In the genomic region with DNA sequence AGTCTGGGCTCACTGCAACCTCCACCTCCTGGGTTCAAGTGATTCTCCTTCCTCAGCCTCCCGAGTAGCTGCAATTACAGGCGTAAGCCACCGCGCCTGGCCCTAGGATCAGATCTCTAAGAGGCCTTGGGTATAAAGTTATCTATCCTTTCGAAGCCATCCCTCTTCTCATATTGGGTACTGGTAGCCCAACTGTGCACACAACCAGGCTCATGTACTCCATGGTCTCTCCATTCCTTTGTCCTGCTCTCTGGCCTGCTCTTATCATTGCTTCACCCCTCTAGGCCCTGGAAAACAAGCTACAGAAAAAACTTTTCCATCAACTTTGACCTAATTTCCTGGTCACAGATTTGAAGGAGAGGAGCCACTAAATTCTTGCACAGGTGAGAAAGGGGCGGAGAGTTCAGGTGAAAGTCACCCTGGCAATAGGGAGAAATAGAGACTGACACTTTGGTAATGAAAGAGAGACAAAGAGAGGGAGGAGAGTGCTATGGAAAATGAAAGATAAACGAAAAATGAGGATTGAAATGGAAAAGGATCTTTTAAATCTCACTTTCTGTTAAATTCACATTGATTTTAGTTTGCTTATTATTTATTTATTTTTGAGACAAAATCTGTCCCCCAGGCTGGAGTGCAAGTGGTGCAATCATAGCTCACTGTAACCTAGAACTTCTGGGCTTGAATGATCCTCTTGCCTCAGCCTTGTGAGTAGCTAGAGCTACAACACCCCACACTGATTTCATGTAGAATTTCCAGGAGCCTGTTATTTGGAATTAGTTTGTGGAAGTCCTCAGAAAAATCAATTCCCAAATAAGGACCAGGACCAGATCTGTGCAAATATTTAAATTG, we compare ENCODE assay signal across 1 cellular context.
TF ChIP-seq lines count a peak whose summit lies in the region.

No MANE protein-coding gene starts in this region.

TF ChIP-seq in K562, 482 proteins besides CTCF, POLR2A, EP300 and RAD21 (continued from another document and continues in another):
- no peak for TF ChIP-seq C11orf30 (IDR thresholded peaks at IDR 0.05; ENCODE audit: low read depth)
- TF ChIP-seq IFI16 (CRISPR knock-in tag; IDR thresholded peaks at IDR 0.05): no peak
- no peak for TF ChIP-seq RBM17 (IDR thresholded peaks at IDR 0.05; ENCODE audit: borderline replicate concordance, low read depth, low read length)
- TF ChIP-seq, protein P1, sequence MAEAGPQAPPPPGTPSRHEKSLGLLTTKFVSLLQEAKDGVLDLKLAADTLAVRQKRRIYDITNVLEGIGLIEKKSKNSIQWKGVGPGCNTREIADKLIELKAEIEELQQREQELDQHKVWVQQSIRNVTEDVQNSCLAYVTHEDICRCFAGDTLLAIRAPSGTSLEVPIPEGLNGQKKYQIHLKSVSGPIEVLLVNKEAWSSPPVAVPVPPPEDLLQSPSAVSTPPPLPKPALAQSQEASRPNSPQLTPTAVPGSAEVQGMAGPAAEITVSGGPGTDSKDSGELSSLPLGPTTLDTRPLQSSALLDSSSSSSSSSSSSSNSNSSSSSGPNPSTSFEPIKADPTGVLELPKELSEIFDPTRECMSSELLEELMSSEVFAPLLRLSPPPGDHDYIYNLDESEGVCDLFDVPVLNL (CRISPR knock-in tag; IDR thresholded peaks at IDR 0.05; ENCODE audit: low read depth): no peak
- TF ChIP-seq, protein P2, sequence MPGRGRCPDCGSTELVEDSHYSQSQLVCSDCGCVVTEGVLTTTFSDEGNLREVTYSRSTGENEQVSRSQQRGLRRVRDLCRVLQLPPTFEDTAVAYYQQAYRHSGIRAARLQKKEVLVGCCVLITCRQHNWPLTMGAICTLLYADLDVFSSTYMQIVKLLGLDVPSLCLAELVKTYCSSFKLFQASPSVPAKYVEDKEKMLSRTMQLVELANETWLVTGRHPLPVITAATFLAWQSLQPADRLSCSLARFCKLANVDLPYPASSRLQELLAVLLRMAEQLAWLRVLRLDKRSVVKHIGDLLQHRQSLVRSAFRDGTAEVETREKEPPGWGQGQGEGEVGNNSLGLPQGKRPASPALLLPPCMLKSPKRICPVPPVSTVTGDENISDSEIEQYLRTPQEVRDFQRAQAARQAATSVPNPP (IDR thresholded peaks at IDR 0.05; ENCODE audit: borderline replicate concordance, insufficient read depth, insufficient read length): no peak
- peak; percentile 88 for TF ChIP-seq KLF10 (CRISPR knock-in tag; IDR thresholded peaks at IDR 0.05)
- no peak for TF ChIP-seq CREB1 (IDR thresholded peaks at IDR 0.05)
- TF ChIP-seq CREB1 (CRISPR knock-in tag; IDR thresholded peaks at IDR 0.05): 0 out of 2 replicates have a peak, but pooled peaks have one; percentile 21
- TF ChIP-seq, protein P3, sequence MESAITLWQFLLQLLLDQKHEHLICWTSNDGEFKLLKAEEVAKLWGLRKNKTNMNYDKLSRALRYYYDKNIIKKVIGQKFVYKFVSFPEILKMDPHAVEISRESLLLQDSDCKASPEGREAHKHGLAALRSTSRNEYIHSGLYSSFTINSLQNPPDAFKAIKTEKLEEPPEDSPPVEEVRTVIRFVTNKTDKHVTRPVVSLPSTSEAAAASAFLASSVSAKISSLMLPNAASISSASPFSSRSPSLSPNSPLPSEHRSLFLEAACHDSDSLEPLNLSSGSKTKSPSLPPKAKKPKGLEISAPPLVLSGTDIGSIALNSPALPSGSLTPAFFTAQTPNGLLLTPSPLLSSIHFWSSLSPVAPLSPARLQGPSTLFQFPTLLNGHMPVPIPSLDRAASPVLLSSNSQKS (CRISPR knock-in tag; IDR thresholded peaks at IDR 0.05): no peak
- TF ChIP-seq, protein P4, sequence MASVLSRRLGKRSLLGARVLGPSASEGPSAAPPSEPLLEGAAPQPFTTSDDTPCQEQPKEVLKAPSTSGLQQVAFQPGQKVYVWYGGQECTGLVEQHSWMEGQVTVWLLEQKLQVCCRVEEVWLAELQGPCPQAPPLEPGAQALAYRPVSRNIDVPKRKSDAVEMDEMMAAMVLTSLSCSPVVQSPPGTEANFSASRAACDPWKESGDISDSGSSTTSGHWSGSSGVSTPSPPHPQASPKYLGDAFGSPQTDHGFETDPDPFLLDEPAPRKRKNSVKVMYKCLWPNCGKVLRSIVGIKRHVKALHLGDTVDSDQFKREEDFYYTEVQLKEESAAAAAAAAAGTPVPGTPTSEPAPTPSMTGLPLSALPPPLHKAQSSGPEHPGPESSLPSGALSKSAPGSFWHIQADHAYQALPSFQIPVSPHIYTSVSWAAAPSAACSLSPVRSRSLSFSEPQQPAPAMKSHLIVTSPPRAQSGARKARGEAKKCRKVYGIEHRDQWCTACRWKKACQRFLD (CRISPR knock-in tag; IDR thresholded peaks at IDR 0.05): 0 out of 2 replicates have a peak, but pooled peaks have one; percentile 22
- peak; percentile 55; the same call in 1 of the 2 replicates for TF ChIP-seq ZNF764 (CRISPR knock-in tag; IDR thresholded peaks at IDR 0.05; ENCODE audit: low read depth)
- TF ChIP-seq, protein P5, sequence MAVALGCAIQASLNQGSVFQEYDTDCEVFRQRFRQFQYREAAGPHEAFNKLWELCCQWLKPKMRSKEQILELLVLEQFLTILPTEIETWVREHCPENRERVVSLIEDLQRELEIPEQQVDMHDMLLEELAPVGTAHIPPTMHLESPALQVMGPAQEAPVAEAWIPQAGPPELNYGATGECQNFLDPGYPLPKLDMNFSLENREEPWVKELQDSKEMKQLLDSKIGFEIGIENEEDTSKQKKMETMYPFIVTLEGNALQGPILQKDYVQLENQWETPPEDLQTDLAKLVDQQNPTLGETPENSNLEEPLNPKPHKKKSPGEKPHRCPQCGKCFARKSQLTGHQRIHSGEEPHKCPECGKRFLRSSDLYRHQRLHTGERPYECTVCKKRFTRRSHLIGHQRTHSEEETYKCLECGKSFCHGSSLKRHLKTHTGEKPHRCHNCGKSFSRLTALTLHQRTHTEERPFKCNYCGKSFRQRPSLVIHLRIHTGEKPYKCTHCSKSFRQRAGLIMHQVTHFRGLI (CRISPR knock-in tag; IDR thresholded peaks at IDR 0.05): no peak
- no peak for TF ChIP-seq SAP30 (IDR thresholded peaks at IDR 0.05; ENCODE audit: borderline replicate concordance, insufficient read depth, low read depth, low read length, poor library complexity, severe bottlenecking)
- no peak for TF ChIP-seq CHD4 (IDR thresholded peaks at IDR 0.05; ENCODE audit: insufficient read depth, insufficient replicate concordance, low read depth, low read length, poor library complexity, severe bottlenecking)
- no peak for TF ChIP-seq BRD4 (IDR thresholded peaks at IDR 0.05)
- TF ChIP-seq, protein P6, sequence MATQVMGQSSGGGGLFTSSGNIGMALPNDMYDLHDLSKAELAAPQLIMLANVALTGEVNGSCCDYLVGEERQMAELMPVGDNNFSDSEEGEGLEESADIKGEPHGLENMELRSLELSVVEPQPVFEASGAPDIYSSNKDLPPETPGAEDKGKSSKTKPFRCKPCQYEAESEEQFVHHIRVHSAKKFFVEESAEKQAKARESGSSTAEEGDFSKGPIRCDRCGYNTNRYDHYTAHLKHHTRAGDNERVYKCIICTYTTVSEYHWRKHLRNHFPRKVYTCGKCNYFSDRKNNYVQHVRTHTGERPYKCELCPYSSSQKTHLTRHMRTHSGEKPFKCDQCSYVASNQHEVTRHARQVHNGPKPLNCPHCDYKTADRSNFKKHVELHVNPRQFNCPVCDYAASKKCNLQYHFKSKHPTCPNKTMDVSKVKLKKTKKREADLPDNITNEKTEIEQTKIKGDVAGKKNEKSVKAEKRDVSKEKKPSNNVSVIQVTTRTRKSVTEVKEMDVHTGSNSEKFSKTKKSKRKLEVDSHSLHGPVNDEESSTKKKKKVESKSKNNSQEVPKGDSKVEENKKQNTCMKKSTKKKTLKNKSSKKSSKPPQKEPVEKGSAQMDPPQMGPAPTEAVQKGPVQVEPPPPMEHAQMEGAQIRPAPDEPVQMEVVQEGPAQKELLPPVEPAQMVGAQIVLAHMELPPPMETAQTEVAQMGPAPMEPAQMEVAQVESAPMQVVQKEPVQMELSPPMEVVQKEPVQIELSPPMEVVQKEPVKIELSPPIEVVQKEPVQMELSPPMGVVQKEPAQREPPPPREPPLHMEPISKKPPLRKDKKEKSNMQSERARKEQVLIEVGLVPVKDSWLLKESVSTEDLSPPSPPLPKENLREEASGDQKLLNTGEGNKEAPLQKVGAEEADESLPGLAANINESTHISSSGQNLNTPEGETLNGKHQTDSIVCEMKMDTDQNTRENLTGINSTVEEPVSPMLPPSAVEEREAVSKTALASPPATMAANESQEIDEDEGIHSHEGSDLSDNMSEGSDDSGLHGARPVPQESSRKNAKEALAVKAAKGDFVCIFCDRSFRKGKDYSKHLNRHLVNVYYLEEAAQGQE (CRISPR knock-in tag; IDR thresholded peaks at IDR 0.05; ENCODE audit: low read depth): 0 out of 2 replicates have a peak, but pooled peaks have one; percentile 23
- TF ChIP-seq, protein P7, sequence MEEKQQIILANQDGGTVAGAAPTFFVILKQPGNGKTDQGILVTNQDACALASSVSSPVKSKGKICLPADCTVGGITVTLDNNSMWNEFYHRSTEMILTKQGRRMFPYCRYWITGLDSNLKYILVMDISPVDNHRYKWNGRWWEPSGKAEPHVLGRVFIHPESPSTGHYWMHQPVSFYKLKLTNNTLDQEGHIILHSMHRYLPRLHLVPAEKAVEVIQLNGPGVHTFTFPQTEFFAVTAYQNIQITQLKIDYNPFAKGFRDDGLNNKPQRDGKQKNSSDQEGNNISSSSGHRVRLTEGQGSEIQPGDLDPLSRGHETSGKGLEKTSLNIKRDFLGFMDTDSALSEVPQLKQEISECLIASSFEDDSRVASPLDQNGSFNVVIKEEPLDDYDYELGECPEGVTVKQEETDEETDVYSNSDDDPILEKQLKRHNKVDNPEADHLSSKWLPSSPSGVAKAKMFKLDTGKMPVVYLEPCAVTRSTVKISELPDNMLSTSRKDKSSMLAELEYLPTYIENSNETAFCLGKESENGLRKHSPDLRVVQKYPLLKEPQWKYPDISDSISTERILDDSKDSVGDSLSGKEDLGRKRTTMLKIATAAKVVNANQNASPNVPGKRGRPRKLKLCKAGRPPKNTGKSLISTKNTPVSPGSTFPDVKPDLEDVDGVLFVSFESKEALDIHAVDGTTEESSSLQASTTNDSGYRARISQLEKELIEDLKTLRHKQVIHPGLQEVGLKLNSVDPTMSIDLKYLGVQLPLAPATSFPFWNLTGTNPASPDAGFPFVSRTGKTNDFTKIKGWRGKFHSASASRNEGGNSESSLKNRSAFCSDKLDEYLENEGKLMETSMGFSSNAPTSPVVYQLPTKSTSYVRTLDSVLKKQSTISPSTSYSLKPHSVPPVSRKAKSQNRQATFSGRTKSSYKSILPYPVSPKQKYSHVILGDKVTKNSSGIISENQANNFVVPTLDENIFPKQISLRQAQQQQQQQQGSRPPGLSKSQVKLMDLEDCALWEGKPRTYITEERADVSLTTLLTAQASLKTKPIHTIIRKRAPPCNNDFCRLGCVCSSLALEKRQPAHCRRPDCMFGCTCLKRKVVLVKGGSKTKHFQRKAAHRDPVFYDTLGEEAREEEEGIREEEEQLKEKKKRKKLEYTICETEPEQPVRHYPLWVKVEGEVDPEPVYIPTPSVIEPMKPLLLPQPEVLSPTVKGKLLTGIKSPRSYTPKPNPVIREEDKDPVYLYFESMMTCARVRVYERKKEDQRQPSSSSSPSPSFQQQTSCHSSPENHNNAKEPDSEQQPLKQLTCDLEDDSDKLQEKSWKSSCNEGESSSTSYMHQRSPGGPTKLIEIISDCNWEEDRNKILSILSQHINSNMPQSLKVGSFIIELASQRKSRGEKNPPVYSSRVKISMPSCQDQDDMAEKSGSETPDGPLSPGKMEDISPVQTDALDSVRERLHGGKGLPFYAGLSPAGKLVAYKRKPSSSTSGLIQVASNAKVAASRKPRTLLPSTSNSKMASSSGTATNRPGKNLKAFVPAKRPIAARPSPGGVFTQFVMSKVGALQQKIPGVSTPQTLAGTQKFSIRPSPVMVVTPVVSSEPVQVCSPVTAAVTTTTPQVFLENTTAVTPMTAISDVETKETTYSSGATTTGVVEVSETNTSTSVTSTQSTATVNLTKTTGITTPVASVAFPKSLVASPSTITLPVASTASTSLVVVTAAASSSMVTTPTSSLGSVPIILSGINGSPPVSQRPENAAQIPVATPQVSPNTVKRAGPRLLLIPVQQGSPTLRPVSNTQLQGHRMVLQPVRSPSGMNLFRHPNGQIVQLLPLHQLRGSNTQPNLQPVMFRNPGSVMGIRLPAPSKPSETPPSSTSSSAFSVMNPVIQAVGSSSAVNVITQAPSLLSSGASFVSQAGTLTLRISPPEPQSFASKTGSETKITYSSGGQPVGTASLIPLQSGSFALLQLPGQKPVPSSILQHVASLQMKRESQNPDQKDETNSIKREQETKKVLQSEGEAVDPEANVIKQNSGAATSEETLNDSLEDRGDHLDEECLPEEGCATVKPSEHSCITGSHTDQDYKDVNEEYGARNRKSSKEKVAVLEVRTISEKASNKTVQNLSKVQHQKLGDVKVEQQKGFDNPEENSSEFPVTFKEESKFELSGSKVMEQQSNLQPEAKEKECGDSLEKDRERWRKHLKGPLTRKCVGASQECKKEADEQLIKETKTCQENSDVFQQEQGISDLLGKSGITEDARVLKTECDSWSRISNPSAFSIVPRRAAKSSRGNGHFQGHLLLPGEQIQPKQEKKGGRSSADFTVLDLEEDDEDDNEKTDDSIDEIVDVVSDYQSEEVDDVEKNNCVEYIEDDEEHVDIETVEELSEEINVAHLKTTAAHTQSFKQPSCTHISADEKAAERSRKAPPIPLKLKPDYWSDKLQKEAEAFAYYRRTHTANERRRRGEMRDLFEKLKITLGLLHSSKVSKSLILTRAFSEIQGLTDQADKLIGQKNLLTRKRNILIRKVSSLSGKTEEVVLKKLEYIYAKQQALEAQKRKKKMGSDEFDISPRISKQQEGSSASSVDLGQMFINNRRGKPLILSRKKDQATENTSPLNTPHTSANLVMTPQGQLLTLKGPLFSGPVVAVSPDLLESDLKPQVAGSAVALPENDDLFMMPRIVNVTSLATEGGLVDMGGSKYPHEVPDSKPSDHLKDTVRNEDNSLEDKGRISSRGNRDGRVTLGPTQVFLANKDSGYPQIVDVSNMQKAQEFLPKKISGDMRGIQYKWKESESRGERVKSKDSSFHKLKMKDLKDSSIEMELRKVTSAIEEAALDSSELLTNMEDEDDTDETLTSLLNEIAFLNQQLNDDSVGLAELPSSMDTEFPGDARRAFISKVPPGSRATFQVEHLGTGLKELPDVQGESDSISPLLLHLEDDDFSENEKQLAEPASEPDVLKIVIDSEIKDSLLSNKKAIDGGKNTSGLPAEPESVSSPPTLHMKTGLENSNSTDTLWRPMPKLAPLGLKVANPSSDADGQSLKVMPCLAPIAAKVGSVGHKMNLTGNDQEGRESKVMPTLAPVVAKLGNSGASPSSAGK (IDR thresholded peaks at IDR 0.05): no peak
- peak; percentile 77 for TF ChIP-seq GABPB2 (CRISPR knock-in tag; conservative IDR thresholded peaks at IDR 0.05)
- no peak for TF ChIP-seq RBBP5 (IDR thresholded peaks at IDR 0.05; ENCODE audit: borderline replicate concordance, insufficient read depth, low read length, poor library complexity, severe bottlenecking)
